ENCODE assay signal across 10 cellular contexts in genomic region chr11:119363081-119363861, GRCh38. TPM values are rescaled to one million over a fixed set of nuclear protein-coding genes. Genes with fewer than 3 reads are reported as not detected.
DNase-seq lines count a peak whose midpoint lies in the region; ATAC-seq, FAIRE-seq and TF ChIP-seq lines count a peak whose summit lies in the region.
"Had no signal": no experiment of that assay in that cellular context is flagged by ENCODE, and none has a peak within 500 bp of the region (broad histone marks: within the 10 kb centered on the region; RNA-seq: fewer than 3 reads in every experiment).

No MANE protein-coding gene starts in this region.

- FAIRE-seq in HepG2 (lab: Jason Lieb, UNC) = no peak

- H3K27me3 ChIP-seq in body of pancreas (no peaks in the 10 kb centered on the region), HepG2 (ENCODE audit: control insufficient read depth in 1 of 2, insufficient read depth in 2 of 2, low read length in 2 of 2) (no peaks in the 10 kb centered on the region), stomach smooth muscle (ENCODE audit: control insufficient read depth in 1 of 2, insufficient read depth in 2 of 2, low read length in 2 of 2) (no peaks in the 10 kb centered on the region)
- H3K27me3 ChIP-seq: SJSA1 had no signal

- H3K9ac ChIP-seq in HepG2 (ENCODE audit: insufficient read depth, low read depth, low read length) = no peak overlapping the region
- peak overlapping the region; percentile 80 to 85 for H3K9ac ChIP-seq in stomach smooth muscle (ENCODE audit: low read length in 2 of 2)

- no TSS peak for BruUV-seq in HepG2 (replicated peaks; lab: Mats Ljungman, UMichigan)

- H3K9me3 ChIP-seq in body of pancreas (no peaks in the 10 kb centered on the region), HepG2 (ENCODE audit: low read length) (no peaks in the 10 kb centered on the region), stomach smooth muscle (ENCODE audit: control insufficient read depth in 2 of 2, low read length in 2 of 2) (no peaks in the 10 kb centered on the region)
- H3K9me3 ChIP-seq: SJSA1 had no signal

- TF ChIP-seq RAD21 in HepG2 (CRISPR knock-in tag; IDR thresholded peaks at IDR 0.05) = no peak

- peaks cover 18% of the 10 kb centered on the region for H3K79me2 ChIP-seq in HepG2 (ENCODE audit: insufficient read depth, low read length)

- no peaks in the 10 kb centered on the region; the same call in 1 of the 2 replicates for H4K20me1 ChIP-seq in HepG2 (ENCODE audit: insufficient read depth, low read length)

- TF ChIP-seq EP300 in HepG2 (IDR thresholded peaks at IDR 0.05; ENCODE audit: low read depth in 2 of 2, low read length in 2 of 2) (no peak), HepG2 (CRISPR knock-in tag; IDR thresholded peaks at IDR 0.05; ENCODE audit: borderline replicate concordance) (no peak)

- DNase-seq in NCI-H1092 treated with DMSO at 0.1 percent for 48 hours (lab: John Stamatoyannopoulos, UW) (peak; percentile 56), NCI-H1092 (lab: John Stamatoyannopoulos, UW) (no peak), body of pancreas (peak; percentile 55 to 76 (median 62)), HepG2 (ENCODE audit: low spot score) (no peak), sciatic nerve (ENCODE audit: low spot score) (no peak)
- no peak for DNase-seq in activated CD8-positive, alpha-beta memory T cell treated with anti-CD3 and anti-CD28 coated beads, Interleukin-2, amount 50 U/mL, for 48 hours

- no peak for TF ChIP-seq CTCF in body of pancreas (IDR thresholded peaks at IDR 0.05)
- TF ChIP-seq CTCF in HepG2 (CRISPR knock-in tag; IDR thresholded peaks at IDR 0.05) = no peak

- peaks cover 58% of the 10 kb centered on the region for H3K4me1 ChIP-seq in body of pancreas
- peaks cover 71% of the 10 kb centered on the region for H3K4me1 ChIP-seq in HepG2 (ENCODE audit: insufficient read depth, low read length)
- peaks cover 67% of the 10 kb centered on the region for H3K4me1 ChIP-seq in stomach smooth muscle (ENCODE audit: control insufficient read depth, insufficient read depth, low read length)

- ATAC-seq in body of pancreas = peak; percentile 53
- ATAC-seq in HepG2 = no peak
- ATAC-seq in sciatic nerve = no peak
- ATAC-seq in HG03139 (IDR thresholded peaks at IDR 0.05; ENCODE audit: unreplicated experiment) = no peak

- intact Hi-C loops in body of pancreas (cut with DNase I) (no loop called here), HepG2 (cut with micrococcal nuclease; ENCODE audit: unreplicated experiment) (no loop called here), sciatic nerve (cut with DNase I) (no loop called here)

- H3K4me3 ChIP-seq in body of pancreas = peak overlapping the region in 1 of 2 donors; percentile 47
- no peak overlapping the region for H3K4me3 ChIP-seq in HepG2 (replicated peaks in 1 of 3; ENCODE audit: insufficient read depth in 1 of 3, low read depth in 2 of 3, low read length in 3 of 3)
- H3K4me3 ChIP-seq in stomach smooth muscle (ENCODE audit: low read length in 2 of 2) = peak overlapping the region; percentile 76 to 81

- 8 to 10% methylated on average over 19 to 44 of the region's 44 CpGs for WGBS in body of pancreas, 2 donors
- WGBS in HepG2 (ENCODE audit: low lambda C conversion rate) = 95% methylated on average over 43 of the region's 44 CpGs

- POLR2A ChIA-PET in HepG2 (lab: Yijun Ruan, JAX) = interaction anchor here (1.1 to 2.3 kb wide), 2 partner anchors 7 to 18 kb away, joined by 3 to 12 read pairs; partner anchors contain the start of gene USP2

- H2AFZ ChIP-seq in HepG2 (ENCODE audit: low read length) = no peak overlapping the region

- in situ Hi-C loops in HepG2 (cut with HindIII; ENCODE audit: extremely low pct_ligation_motif_present, low pct_unique_long_range_greater_than_20kb) = no loop called here

- CTCF ChIA-PET in HepG2 (lab: Yijun Ruan, JAX; ENCODE audit: low intra/inter-chr PET ratio, low total read pairs) = no interaction called here

- H3K4me2 ChIP-seq in HepG2 (ENCODE audit: low read depth, low read length) = no peak overlapping the region

- peak overlapping the region; percentile 55 to 95 (median 82) for H3K27ac ChIP-seq in body of pancreas
- no peak overlapping the region for H3K27ac ChIP-seq in HepG2 (ENCODE audit: extremely low read length, insufficient read depth, low read length)
- peak overlapping the region; percentile 88 for H3K27ac ChIP-seq in stomach smooth muscle (ENCODE audit: low read length)
- H3K27ac ChIP-seq: SJSA1 had no signal

- peak in 2 of 3 donors; percentile 13 to 20 for TF ChIP-seq POLR2A in body of pancreas (IDR thresholded peaks at IDR 0.05)
- TF ChIP-seq POLR2A in HepG2 (IDR thresholded peaks at IDR 0.05; ENCODE audit: insufficient read depth in 1 of 2, low read depth in 2 of 2, low read length in 2 of 2) = no peak

- H3K36me3 ChIP-seq in body of pancreas (replicated peaks in 1 of 2; ENCODE audit: insufficient read depth in 1 of 2, low read depth in 2 of 2) (peaks cover 0 to 7% of the 10 kb centered on the region in 2 donors), HepG2 (replicated peaks in 1 of 2; ENCODE audit: control insufficient read depth in 1 of 2, insufficient read depth in 2 of 2, low read length in 2 of 2) (peaks cover 5 to 18% of the 10 kb centered on the region in 2 experiments; a peak in 4 of 5 replicates), stomach smooth muscle (ENCODE audit: control insufficient read depth in 2 of 2, insufficient read depth in 2 of 2, low read length in 2 of 2) (peaks cover 15 to 17% of the 10 kb centered on the region in 2 donors)
- H3K36me3 ChIP-seq: SJSA1 had no signal

RNA-seq across cellular contexts. Expression of gene MFRP, which starts 16.8 kb away (rescaled TPM):
- total RNA-seq in body of pancreas (under 1 TPM in 1 of 2 donors, not detected in 1; 0.52 TPM), HepG2 (2016; rRNA removed; fragmentation: Illumina TruSeq; extraction: Trizol) (not detected in 2 replicates), sciatic nerve (not detected)
- total RNA-seq in HepG2 (2016; cell fraction: cytosol; rRNA removed; fragmentation: Illumina TruSeq; extraction: Trizol; ENCODE audit: low read depth) = not detected in 2 replicates
- not detected in 2 replicates for total RNA-seq in HepG2 (2016; cell fraction: insoluble cytoplasmic fraction; rRNA removed; fragmentation: Illumina TruSeq; extraction: Trizol)
- total RNA-seq in HepG2 (2016; cell fraction: membrane; rRNA removed; fragmentation: Illumina TruSeq; extraction: Trizol) = not detected in 2 replicates
- total RNA-seq in HepG2 (2016; cell fraction: nucleus; rRNA removed; fragmentation: Illumina TruSeq; extraction: Trizol) = not detected in 2 replicates
- not detected in 2 replicates for polyA plus RNA-seq in HepG2 (2011; rRNA removed)
- not detected in 2 replicates for polyA plus RNA-seq in HepG2 (2011; cell fraction: cytosol; rRNA removed)
- not detected in 2 replicates for polyA plus RNA-seq in HepG2 (2011; cell fraction: nucleus; rRNA removed)
- polyA plus RNA-seq in HepG2 (2012) = not detected in 2 replicates
- not detected in 2 replicates for polyA plus RNA-seq in HepG2 (2016; cell fraction: cytosol; fragmentation: Illumina TruSeq; extraction: Trizol; ENCODE audit: low read depth)
- not detected in 2 replicates for polyA plus RNA-seq in HepG2 (2016; cell fraction: insoluble cytoplasmic fraction; fragmentation: Illumina TruSeq; extraction: Trizol; ENCODE audit: low read depth)
- not detected in 2 replicates for polyA plus RNA-seq in HepG2 (2016; cell fraction: membrane; fragmentation: Illumina TruSeq; extraction: Trizol; ENCODE audit: low read depth)
- not detected in 2 replicates for polyA plus RNA-seq in HepG2 (2016; cell fraction: nucleus; fragmentation: Illumina TruSeq; extraction: Trizol; ENCODE audit: insufficient read depth, low read depth)
- polyA minus RNA-seq in HepG2 (2011; rRNA and poly(A)+ RNA removed; ENCODE audit: low replicate concordance) = not detected in 2 replicates
- not detected in 2 replicates for polyA minus RNA-seq in HepG2 (2011; cell fraction: cytosol; rRNA and poly(A)+ RNA removed)
- polyA minus RNA-seq in HepG2 (2011; cell fraction: nucleus; rRNA and poly(A)+ RNA removed) = not detected in 2 replicates
- total RNA-seq: A172, SJSA1 had no signal

RNA-seq across cellular contexts. Expression of gene USP2, which starts 18.2 kb away (rescaled TPM):
- 10 to 100 TPM in 1 of 2 donors, 1 to 10 TPM in 1; 3.9 to 19.4 TPM for total RNA-seq in body of pancreas
- 6.0 and 7.2 TPM in 2 replicates for total RNA-seq in HepG2 (2016; rRNA removed; fragmentation: Illumina TruSeq; extraction: Trizol)
- 1.1 and 1.7 TPM in 2 replicates for total RNA-seq in HepG2 (2016; cell fraction: cytosol; rRNA removed; fragmentation: Illumina TruSeq; extraction: Trizol; ENCODE audit: low read depth)
- 6.5 and 7.1 TPM in 2 replicates for total RNA-seq in HepG2 (2016; cell fraction: insoluble cytoplasmic fraction; rRNA removed; fragmentation: Illumina TruSeq; extraction: Trizol)
- total RNA-seq in HepG2 (2016; cell fraction: membrane; rRNA removed; fragmentation: Illumina TruSeq; extraction: Trizol) = 5.7 and 5.9 TPM in 2 replicates
- total RNA-seq in HepG2 (2016; cell fraction: nucleus; rRNA removed; fragmentation: Illumina TruSeq; extraction: Trizol) = 5.8 and 7.8 TPM in 2 replicates
- 2.5 and 3.2 TPM in 2 replicates for polyA plus RNA-seq in HepG2 (2011; rRNA removed)
- polyA plus RNA-seq in HepG2 (2011; cell fraction: cytosol; rRNA removed) = 2.2 TPM in 2 replicates
- 4.4 and 4.7 TPM in 2 replicates for polyA plus RNA-seq in HepG2 (2011; cell fraction: nucleus; rRNA removed)
- 2.5 and 3.0 TPM in 2 replicates for polyA plus RNA-seq in HepG2 (2012)
- 1.1 and 1.3 TPM in 2 replicates for polyA plus RNA-seq in HepG2 (2016; cell fraction: cytosol; fragmentation: Illumina TruSeq; extraction: Trizol; ENCODE audit: low read depth)
- polyA plus RNA-seq in HepG2 (2016; cell fraction: insoluble cytoplasmic fraction; fragmentation: Illumina TruSeq; extraction: Trizol; ENCODE audit: low read depth) = 7.6 and 11.3 TPM in 2 replicates
- polyA plus RNA-seq in HepG2 (2016; cell fraction: membrane; fragmentation: Illumina TruSeq; extraction: Trizol; ENCODE audit: low read depth) = 4.1 and 4.2 TPM in 2 replicates
- polyA plus RNA-seq in HepG2 (2016; cell fraction: nucleus; fragmentation: Illumina TruSeq; extraction: Trizol; ENCODE audit: insufficient read depth, low read depth) = 22.1 and 23.0 TPM in 2 replicates
- 5.4 and 5.9 TPM in 2 replicates for polyA minus RNA-seq in HepG2 (2011; rRNA and poly(A)+ RNA removed; ENCODE audit: low replicate concordance)
- polyA minus RNA-seq in HepG2 (2011; cell fraction: cytosol; rRNA and poly(A)+ RNA removed) = 4.0 and 5.4 TPM in 2 replicates
- 2.4 and 5.7 TPM in 2 replicates for polyA minus RNA-seq in HepG2 (2011; cell fraction: nucleus; rRNA and poly(A)+ RNA removed)
- 13.7 TPM for total RNA-seq in sciatic nerve
- total RNA-seq: A172 had no signal

RNA-seq across cellular contexts. Expression of gene C1QTNF5, which starts 22.6 kb away (rescaled TPM):
- total RNA-seq in body of pancreas (10 to 100 TPM; 28.8 to 54.1 TPM), HepG2 (2016; rRNA removed; fragmentation: Illumina TruSeq; extraction: Trizol) (0.77 and 1.2 TPM in 2 replicates), sciatic nerve (27.7 TPM)
- total RNA-seq in HepG2 (2016; cell fraction: cytosol; rRNA removed; fragmentation: Illumina TruSeq; extraction: Trizol; ENCODE audit: low read depth) = 0.26 and 0.40 TPM in 2 replicates
- total RNA-seq in HepG2 (2016; cell fraction: insoluble cytoplasmic fraction; rRNA removed; fragmentation: Illumina TruSeq; extraction: Trizol) = 0.76 and 0.78 TPM in 2 replicates
- total RNA-seq in HepG2 (2016; cell fraction: membrane; rRNA removed; fragmentation: Illumina TruSeq; extraction: Trizol) = 0.28 and 0.45 TPM in 2 replicates
- 0.47 and 0.91 TPM in 2 replicates for total RNA-seq in HepG2 (2016; cell fraction: nucleus; rRNA removed; fragmentation: Illumina TruSeq; extraction: Trizol)
- 0.86 TPM in 2 replicates for polyA plus RNA-seq in HepG2 (2011; rRNA removed)
- 0.91 and 1.1 TPM in 2 replicates for polyA plus RNA-seq in HepG2 (2011; cell fraction: cytosol; rRNA removed)
- polyA plus RNA-seq in HepG2 (2011; cell fraction: nucleus; rRNA removed) = 0.96 and 1.1 TPM in 2 replicates
- 0.19 and 0.53 TPM in 2 replicates for polyA plus RNA-seq in HepG2 (2012)
- polyA plus RNA-seq in HepG2 (2016; cell fraction: cytosol; fragmentation: Illumina TruSeq; extraction: Trizol; ENCODE audit: low read depth) = 0.25 and 0.45 TPM in 2 replicates
- polyA plus RNA-seq in HepG2 (2016; cell fraction: insoluble cytoplasmic fraction; fragmentation: Illumina TruSeq; extraction: Trizol; ENCODE audit: low read depth) = 0.39 and 0.53 TPM in 2 replicates
- 0.16 and 0.49 TPM in 2 replicates for polyA plus RNA-seq in HepG2 (2016; cell fraction: membrane; fragmentation: Illumina TruSeq; extraction: Trizol; ENCODE audit: low read depth)
- polyA plus RNA-seq in HepG2 (2016; cell fraction: nucleus; fragmentation: Illumina TruSeq; extraction: Trizol; ENCODE audit: insufficient read depth, low read depth) = 1.1 and 1.6 TPM in 2 replicates
- 0.94 TPM in 1 of 2 replicates, not detected in the other for polyA minus RNA-seq in HepG2 (2011; rRNA and poly(A)+ RNA removed; ENCODE audit: low replicate concordance)
- not detected in 2 replicates for polyA minus RNA-seq in HepG2 (2011; cell fraction: cytosol; rRNA and poly(A)+ RNA removed)
- not detected in 2 replicates for polyA minus RNA-seq in HepG2 (2011; cell fraction: nucleus; rRNA and poly(A)+ RNA removed)
- total RNA-seq: A172 had no signal

RNA-seq across cellular contexts. Expression of gene RNF26, which starts 28.9 kb away (rescaled TPM):
- total RNA-seq in body of pancreas (1 to 10 TPM; 5.7 to 9.2 TPM), HepG2 (2016; rRNA removed; fragmentation: Illumina TruSeq; extraction: Trizol) (11.9 and 20.8 TPM in 2 replicates), sciatic nerve (17.4 TPM)
- 5.1 and 5.5 TPM in 2 replicates for total RNA-seq in HepG2 (2016; cell fraction: cytosol; rRNA removed; fragmentation: Illumina TruSeq; extraction: Trizol; ENCODE audit: low read depth)
- 11.0 and 17.9 TPM in 2 replicates for total RNA-seq in HepG2 (2016; cell fraction: insoluble cytoplasmic fraction; rRNA removed; fragmentation: Illumina TruSeq; extraction: Trizol)
- 25.7 and 27.9 TPM in 2 replicates for total RNA-seq in HepG2 (2016; cell fraction: membrane; rRNA removed; fragmentation: Illumina TruSeq; extraction: Trizol)
- 16.9 and 17.9 TPM in 2 replicates for total RNA-seq in HepG2 (2016; cell fraction: nucleus; rRNA removed; fragmentation: Illumina TruSeq; extraction: Trizol)
- 26.3 and 28.8 TPM in 2 replicates for polyA plus RNA-seq in HepG2 (2011; rRNA removed)
- polyA plus RNA-seq in HepG2 (2011; cell fraction: cytosol; rRNA removed) = 33.9 and 41.8 TPM in 2 replicates
- 21.0 and 21.5 TPM in 2 replicates for polyA plus RNA-seq in HepG2 (2011; cell fraction: nucleus; rRNA removed)
- polyA plus RNA-seq in HepG2 (2012) = 29.6 and 32.1 TPM in 2 replicates
- 16.4 and 19.4 TPM in 2 replicates for polyA plus RNA-seq in HepG2 (2016; cell fraction: cytosol; fragmentation: Illumina TruSeq; extraction: Trizol; ENCODE audit: low read depth)
- 51.2 and 62.2 TPM in 2 replicates for polyA plus RNA-seq in HepG2 (2016; cell fraction: insoluble cytoplasmic fraction; fragmentation: Illumina TruSeq; extraction: Trizol; ENCODE audit: low read depth)
- 61.9 and 66.3 TPM in 2 replicates for polyA plus RNA-seq in HepG2 (2016; cell fraction: membrane; fragmentation: Illumina TruSeq; extraction: Trizol; ENCODE audit: low read depth)
- 50.4 and 51.8 TPM in 2 replicates for polyA plus RNA-seq in HepG2 (2016; cell fraction: nucleus; fragmentation: Illumina TruSeq; extraction: Trizol; ENCODE audit: insufficient read depth, low read depth)
- polyA minus RNA-seq in HepG2 (2011; rRNA and poly(A)+ RNA removed; ENCODE audit: low replicate concordance) = 92.7 and 163 TPM in 2 replicates
- polyA minus RNA-seq in HepG2 (2011; cell fraction: cytosol; rRNA and poly(A)+ RNA removed) = 34.6 and 35.6 TPM in 2 replicates
- polyA minus RNA-seq in HepG2 (2011; cell fraction: nucleus; rRNA and poly(A)+ RNA removed) = 16.9 and 21.8 TPM in 2 replicates

RNA-seq across cellular contexts. Expression of gene MCAM, which starts 46.3 kb away (rescaled TPM):
- 100 to 1,000 TPM in 1 of 2 donors, 10 to 100 TPM in 1; 75.0 to 205 TPM for total RNA-seq in body of pancreas
- 5.9 and 15.2 TPM in 2 replicates for total RNA-seq in HepG2 (2016; rRNA removed; fragmentation: Illumina TruSeq; extraction: Trizol)
- 0.97 and 1.4 TPM in 2 replicates for total RNA-seq in HepG2 (2016; cell fraction: cytosol; rRNA removed; fragmentation: Illumina TruSeq; extraction: Trizol; ENCODE audit: low read depth)
- 5.2 and 13.8 TPM in 2 replicates for total RNA-seq in HepG2 (2016; cell fraction: insoluble cytoplasmic fraction; rRNA removed; fragmentation: Illumina TruSeq; extraction: Trizol)
- total RNA-seq in HepG2 (2016; cell fraction: membrane; rRNA removed; fragmentation: Illumina TruSeq; extraction: Trizol) = 2.5 and 3.3 TPM in 2 replicates
- total RNA-seq in HepG2 (2016; cell fraction: nucleus; rRNA removed; fragmentation: Illumina TruSeq; extraction: Trizol) = 13.7 and 14.4 TPM in 2 replicates
- polyA plus RNA-seq in HepG2 (2011; rRNA removed) = 12.1 and 18.6 TPM in 2 replicates
- 33.4 and 50.2 TPM in 2 replicates for polyA plus RNA-seq in HepG2 (2011; cell fraction: cytosol; rRNA removed)
- 24.8 and 27.5 TPM in 2 replicates for polyA plus RNA-seq in HepG2 (2011; cell fraction: nucleus; rRNA removed)
- polyA plus RNA-seq in HepG2 (2012) = 4.0 and 15.6 TPM in 2 replicates
- polyA plus RNA-seq in HepG2 (2016; cell fraction: cytosol; fragmentation: Illumina TruSeq; extraction: Trizol; ENCODE audit: low read depth) = 0.68 and 0.83 TPM in 2 replicates
- 3.9 and 5.4 TPM in 2 replicates for polyA plus RNA-seq in HepG2 (2016; cell fraction: insoluble cytoplasmic fraction; fragmentation: Illumina TruSeq; extraction: Trizol; ENCODE audit: low read depth)
- 1.1 and 2.3 TPM in 2 replicates for polyA plus RNA-seq in HepG2 (2016; cell fraction: membrane; fragmentation: Illumina TruSeq; extraction: Trizol; ENCODE audit: low read depth)
- 18.8 and 20.4 TPM in 2 replicates for polyA plus RNA-seq in HepG2 (2016; cell fraction: nucleus; fragmentation: Illumina TruSeq; extraction: Trizol; ENCODE audit: insufficient read depth, low read depth)
- 29.9 and 104 TPM in 2 replicates for polyA minus RNA-seq in HepG2 (2011; rRNA and poly(A)+ RNA removed; ENCODE audit: low replicate concordance)
- polyA minus RNA-seq in HepG2 (2011; cell fraction: cytosol; rRNA and poly(A)+ RNA removed) = 14.3 and 15.4 TPM in 2 replicates
- polyA minus RNA-seq in HepG2 (2011; cell fraction: nucleus; rRNA and poly(A)+ RNA removed) = 13.8 and 15.8 TPM in 2 replicates
- 146 TPM for total RNA-seq in sciatic nerve

Comparison
In these comparisons a context has a peak if more than half of its experiments do, and no peak if none do; other contexts are left out.
1. DNase-seq: peak in NCI-H1092 treated with DMSO at 0.1 percent for 48 hours (single experiment) and body of pancreas (4 of 4); none in NCI-H1092 (single experiment), HepG2 (single experiment), activated CD8-positive, alpha-beta memory T cell treated with anti-CD3 and anti-CD28 coated beads, Interleukin-2, amount 50 U/mL, for 48 hours (single experiment) and sciatic nerve (single experiment).
2. H3K4me3 ChIP-seq: peak in stomach smooth muscle (2 of 2); none in HepG2 (0 of 3).
3. POLR2A ChIP-seq: peak in body of pancreas (2 of 3); none in HepG2 (0 of 2).
4. RNA of gene C1QTNF5, which starts 22.6 kb away (total RNA-seq): 28.8 to 54.1 TPM in body of pancreas and 27.7 TPM in sciatic nerve (single experiment); 0.26 to 1.2 TPM in HepG2; every median in the first group is over 10 times any median in the second.